Comparison of ENCODE assay signal across 1 cellular context in genomic region chr21:38773108-38774061, GRCh38.
TF ChIP-seq lines count a peak whose summit lies in the region.

No MANE protein-coding gene starts in this region.

TF ChIP-seq in K562, 482 proteins besides CTCF, POLR2A, EP300 and RAD21 (continued from another document):
- TF ChIP-seq MGA (IDR thresholded peaks at IDR 0.05) = peak; percentile 36; the same call in 1 of the 2 replicates
- TF ChIP-seq NCOA4 (IDR thresholded peaks at IDR 0.05; ENCODE audit: partially characterized antibody) = no peak
- TF ChIP-seq SMAD4 (CRISPR knock-in tag; conservative IDR thresholded peaks at IDR 0.05) = no peak
- TF ChIP-seq PURB (CRISPR knock-in tag; IDR thresholded peaks at IDR 0.05; ENCODE audit: low read depth) = no peak
- TF ChIP-seq, protein P1, sequence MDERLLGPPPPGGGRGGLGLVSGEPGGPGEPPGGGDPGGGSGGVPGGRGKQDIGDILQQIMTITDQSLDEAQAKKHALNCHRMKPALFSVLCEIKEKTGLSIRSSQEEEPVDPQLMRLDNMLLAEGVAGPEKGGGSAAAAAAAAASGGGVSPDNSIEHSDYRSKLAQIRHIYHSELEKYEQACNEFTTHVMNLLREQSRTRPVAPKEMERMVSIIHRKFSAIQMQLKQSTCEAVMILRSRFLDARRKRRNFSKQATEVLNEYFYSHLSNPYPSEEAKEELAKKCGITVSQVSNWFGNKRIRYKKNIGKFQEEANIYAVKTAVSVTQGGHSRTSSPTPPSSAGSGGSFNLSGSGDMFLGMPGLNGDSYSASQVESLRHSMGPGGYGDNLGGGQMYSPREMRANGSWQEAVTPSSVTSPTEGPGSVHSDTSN (CRISPR knock-in tag; IDR thresholded peaks at IDR 0.05; ENCODE audit: low read depth) = no peak
- TF ChIP-seq, protein P1 (tag; conservative IDR thresholded peaks at IDR 0.05; ENCODE audit: low read depth) = no peak
- TF ChIP-seq ATF3 (IDR thresholded peaks at IDR 0.05) = peak; percentile 27; the same call in 1 of the 2 replicates
- no peak for TF ChIP-seq ATF3 (CRISPR knock-in tag; conservative IDR thresholded peaks at IDR 0.05)
- TF ChIP-seq ZBTB5 (IDR thresholded peaks at IDR 0.05) = no peak
- 0 out of 2 replicates have a peak, but pooled peaks have one; percentile 22 for TF ChIP-seq RNF2 (IDR thresholded peaks at IDR 0.05)
- no peak for TF ChIP-seq TSC22D4 (tag; IDR thresholded peaks at IDR 0.05)
- no peak for TF ChIP-seq NELFE (IDR thresholded peaks at IDR 0.05; ENCODE audit: insufficient read depth, insufficient read length)
- no peak for TF ChIP-seq MBD1 (CRISPR knock-in tag; IDR thresholded peaks at IDR 0.05)
TF ChIP-seq in K562: peak in this region for 4.
